In the genomic region with DNA sequence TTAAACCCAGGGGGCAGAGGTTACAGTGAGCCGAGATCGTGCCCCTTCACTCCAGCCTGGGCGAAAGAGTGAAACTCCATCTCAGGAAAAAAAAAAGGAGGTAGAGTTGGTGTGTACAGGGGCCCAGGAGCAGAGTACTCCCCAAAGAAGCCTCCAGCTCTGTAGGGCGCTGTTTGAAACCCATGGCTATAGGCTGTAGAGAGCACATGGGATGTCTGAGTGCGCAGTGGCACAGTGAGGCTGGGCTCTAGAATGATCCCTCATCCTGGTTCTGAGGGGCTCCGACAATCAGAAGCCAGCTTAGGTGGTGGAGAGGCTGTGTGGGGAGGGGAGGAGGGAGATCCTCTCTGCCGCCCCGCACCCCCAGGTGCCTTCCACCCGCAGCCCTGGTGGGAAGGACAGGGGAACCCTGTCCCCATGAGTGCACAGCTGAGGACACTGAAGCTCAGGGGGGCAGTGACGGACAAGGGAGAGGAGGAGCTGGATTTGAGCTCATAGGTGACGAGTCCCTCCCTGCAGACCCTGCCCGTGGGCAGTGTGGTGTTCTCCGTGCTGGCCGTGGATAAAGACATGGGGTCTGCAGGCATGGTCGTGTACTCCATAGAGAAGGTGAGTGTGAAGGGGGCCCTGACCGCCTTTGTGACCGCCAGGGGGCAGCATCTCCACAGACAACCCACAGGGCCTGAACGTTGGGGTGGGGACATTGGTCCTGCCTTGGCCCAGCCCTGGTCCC, we compare ENCODE assay signal across 8 cellular contexts.
DNase-seq lines count a peak whose midpoint lies in the region; ATAC-seq and TF ChIP-seq lines count a peak whose summit lies in the region.

No MANE protein-coding gene starts in this region.

- no peak overlapping the region for H3K9ac ChIP-seq in DND-41 (ENCODE audit: low read depth, low read length)
- peak overlapping the region; percentile 36 for H3K9ac ChIP-seq in NT2/D1 (ENCODE audit: insufficient read length, low read depth)

- H3K27ac ChIP-seq in DND-41 (ENCODE audit: low read length), result no peak overlapping the region

- no peaks in the 10 kb centered on the region for H4K20me1 ChIP-seq in DND-41 (ENCODE audit: insufficient read depth, low read length)

- H3K36me3 ChIP-seq in DND-41 (ENCODE audit: insufficient read depth, low read length) (no peaks in the 10 kb centered on the region), NT2/D1 (ENCODE audit: insufficient read depth, insufficient read length, low read length) (no peaks in the 10 kb centered on the region)

- H3K4me2 ChIP-seq in DND-41 (ENCODE audit: insufficient read depth, low read length), result no peak overlapping the region

- H3K4me3 ChIP-seq in DND-41 (ENCODE audit: low read depth in 1 of 2, low read length in 2 of 2), result no peak overlapping the region
- H3K4me3 ChIP-seq in NT2/D1 (ENCODE audit: insufficient read length, low read depth), result no peak overlapping the region

- H3K9me3 ChIP-seq in DND-41 (ENCODE audit: insufficient read depth, low read length, severe bottlenecking) (no peaks in the 10 kb centered on the region), NT2/D1 (ENCODE audit: insufficient read depth, low read length) (no peaks in the 10 kb centered on the region)

- H2AFZ ChIP-seq in DND-41 (ENCODE audit: low read depth, low read length), result no peak overlapping the region

- DNase-seq in DND-41, result peak; percentile 69
- DNase-seq in HCEC 1CT, result peak; percentile 17
- peak; percentile 23 for DNase-seq in NT2/D1 (ENCODE audit: low read depth, low spot score)
- peak; percentile 88 to 90 for DNase-seq in activated T-cell treated with anti-CD3 and anti-CD28 coated beads, Interleukin-2, amount 50 U/mL, for 48 hours
- DNase-seq in fibroblast of peridontal ligament (ENCODE audit: extremely low read depth), result peak; percentile 41
- DNase-seq in non-pigmented ciliary epithelial cell (ENCODE audit: low read depth), result peak; percentile 5
- DNase-seq in superior temporal gyrus (ENCODE audit: extremely low spot score), result peak; percentile 79
- DNase-seq in NCI-H2171 treated with DMSO at 0.1 percent for 48 hours (lab: John Stamatoyannopoulos, UW), result no peak

- no peaks in the 10 kb centered on the region for H3K79me2 ChIP-seq in DND-41 (ENCODE audit: insufficient read depth, low read length)

- H3K4me1 ChIP-seq in DND-41 (ENCODE audit: insufficient read depth, low read length) (no peaks in the 10 kb centered on the region), NT2/D1 (ENCODE audit: insufficient read depth, insufficient read length) (peaks cover 3% of the 10 kb centered on the region)

- ATAC-seq in DND-41 (ENCODE audit: insufficient read depth, low read depth), result peak; percentile 94

- peak; percentile 88 for TF ChIP-seq CTCF in DND-41 (IDR thresholded peaks at IDR 0.05; ENCODE audit: borderline replicate concordance, extremely low read depth, low read length, poor library complexity, severe bottlenecking)

- H3K27me3 ChIP-seq in DND-41 (ENCODE audit: insufficient read depth, low read length, poor library complexity) (peaks cover 6% of the 10 kb centered on the region), NT2/D1 (ENCODE audit: insufficient read depth, insufficient read length) (no peaks in the 10 kb centered on the region)
